1 cellular context compared by ENCODE assay signal in the genomic region with DNA sequence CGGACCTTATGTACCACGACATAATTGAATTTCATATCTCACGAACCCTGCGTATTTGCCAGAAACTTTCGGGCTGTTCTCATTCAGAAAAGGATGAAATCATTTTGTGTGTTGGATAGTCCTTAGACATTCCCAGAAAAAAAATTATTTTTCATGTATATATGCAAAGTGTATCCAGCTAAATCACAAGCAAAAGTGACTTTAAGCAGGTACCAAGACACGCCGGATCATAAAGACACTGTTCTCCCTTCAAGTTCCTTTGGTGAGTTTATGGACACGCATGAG.
TF ChIP-seq lines count a peak whose summit lies in the region.

No MANE protein-coding gene starts in this region.

TF ChIP-seq in K562, 482 proteins besides CTCF, POLR2A, EP300 and RAD21:
- TF ChIP-seq MBD1 (CRISPR knock-in tag; IDR thresholded peaks at IDR 0.05) (no peak), TEAD4 (IDR thresholded peaks at IDR 0.05; ENCODE audit: low read length) (0 out of 2 replicates have a peak, but pooled peaks have one; percentile 2), TEAD4 (CRISPR knock-in tag; IDR thresholded peaks at IDR 0.05; ENCODE audit: borderline replicate concordance) (no peak), THRAP3 (IDR thresholded peaks at IDR 0.05; ENCODE audit: borderline replicate concordance) (no peak), NR2C2 (CRISPR knock-in tag; IDR thresholded peaks at IDR 0.05) (no peak), NR2C2 (tag; IDR thresholded peaks at IDR 0.05) (no peak), PHF21A (IDR thresholded peaks at IDR 0.05; ENCODE audit: borderline replicate concordance, low read depth) (no peak)
